23 cellular contexts compared by ENCODE assay signal in genomic region chr4:142030010-142030409, GRCh38.
A peak's percentile ranks its signal among the peaks of the same experiment; 100 is the strongest.
DNase-seq lines count a peak whose midpoint lies in the region; ATAC-seq, FAIRE-seq and TF ChIP-seq lines count a peak whose summit lies in the region.
"Had no signal": no experiment of that assay in that cellular context is flagged by ENCODE, and none has a peak within 500 bp of the region (broad histone marks: within the 10 kb centered on the region; RNA-seq: fewer than 3 reads in every experiment).

No MANE protein-coding gene starts in this region.

- no peak overlapping the region for H3K9ac ChIP-seq in neural progenitor cell

- H3K4me2 ChIP-seq in neural progenitor cell = no peak overlapping the region

- ATAC-seq in heart left ventricle (peak; percentile 86 to 90 (median 86)), left ventricle myocardium superior (peak; percentile 93), HG02798 (IDR thresholded peaks at IDR 0.05; ENCODE audit: poor library complexity, unreplicated experiment) (no peak)
- ATAC-seq: HCT116, HepG2 had no signal

- no peaks in the 10 kb centered on the region for H3K27me3 ChIP-seq in heart left ventricle
- no peaks in the 10 kb centered on the region for H3K27me3 ChIP-seq in neural progenitor cell
- H3K27me3 ChIP-seq: BE2C had no signal

- H3K9me3 ChIP-seq in heart left ventricle (no peaks in the 10 kb centered on the region), neural progenitor cell (ENCODE audit: low read depth) (no peaks in the 10 kb centered on the region)
- H3K9me3 ChIP-seq: BE2C had no signal

- H2AFZ ChIP-seq in neural progenitor cell (replicated peaks) = no peak overlapping the region

- H3F3A ChIP-seq in neural progenitor cell (ENCODE audit: low read depth) = no peaks in the 10 kb centered on the region

- TF ChIP-seq POLR2A in heart left ventricle (IDR thresholded peaks at IDR 0.05) = no peak

- intact Hi-C loops in heart left ventricle (cut with DNase I) (no loop called here), cardiac septum (cut with DNase I) (no loop called here), left ventricle myocardium superior (cut with micrococcal nuclease) (no loop called here)

- DNase-seq in heart left ventricle (peak in 2 of 5 donors; percentile 28 to 29), cardiac septum (ENCODE audit: low spot score) (no peak), left ventricle myocardium superior (no peak), neural progenitor cell (ENCODE audit: low spot score) (peak; percentile 5), HK-2 (ENCODE audit: unreplicated experiment) (no peak)
- DNase-seq in activated CD4-positive, CD25-positive, alpha-beta regulatory T cell treated with anti-CD3 and anti-CD28 coated beads, Interleukin-2, amount 50 U/mL, for 72 hours = no peak
- DNase-seq: ACHN; BE2C; C1 segment of cervical spinal cord; Calu3; CD4-positive, alpha-beta T cell; GDM1; GOT3; H7; HFFc6; KBM-7 had no signal

- H3K36me3 ChIP-seq in heart left ventricle = peaks cover 0 to 6% (median 0%) of the 10 kb centered on the region in 9 donors
- no peaks in the 10 kb centered on the region for H3K36me3 ChIP-seq in neural progenitor cell
- H3K36me3 ChIP-seq: BE2C had no signal

- no peaks in the 10 kb centered on the region for H3K4me1 Mint-ChIP-seq in neural progenitor cell
- H3K4me1 Mint-ChIP-seq: IgD-negative memory B cell had no signal

- peak; percentile 40 for FAIRE-seq in G401.6 (lab: Jason Lieb, UNC)
- FAIRE-seq: GM12892, GM18507, HepG2 had no signal

- H3K27me3 Mint-ChIP-seq in neural progenitor cell (ENCODE audit: insufficient read depth, low read depth) = peaks cover 2% of the 10 kb centered on the region
- H3K27me3 Mint-ChIP-seq: CD4-positive, alpha-beta T cell; IgD-negative memory B cell had no signal

- no peaks in the 10 kb centered on the region for H3K9me3 Mint-ChIP-seq in neural progenitor cell
- H3K9me3 Mint-ChIP-seq: CD4-positive, alpha-beta T cell; HFFc6; IgD-negative memory B cell had no signal

- TF ChIP-seq CTCF in heart left ventricle (IDR thresholded peaks at IDR 0.05) = no peak
- TF ChIP-seq CTCF in neural progenitor cell (IDR thresholded peaks at IDR 0.05) = no peak

- no peaks in the 10 kb centered on the region for H3K36me3 Mint-ChIP-seq in neural progenitor cell
- H3K36me3 Mint-ChIP-seq: IgD-negative memory B cell had no signal

- WGBS in heart left ventricle, 4 donors = 33 to 37% (median 35%) methylated on average over 4 of the region's 4 CpGs

- H3K27ac ChIP-seq in heart left ventricle (peak overlapping the region in 4 of 12 donors; percentile 3 to 64 (median 36)), neural progenitor cell (no peak overlapping the region)

- no peak overlapping the region for H3K4me3 ChIP-seq in heart left ventricle
- H3K4me3 ChIP-seq in neural progenitor cell = no peak overlapping the region

- no peaks in the 10 kb centered on the region for H4K20me1 ChIP-seq in neural progenitor cell (ENCODE audit: low read depth)

- peaks cover 0 to 10% (median 0%) of the 10 kb centered on the region in 12 donors for H3K4me1 ChIP-seq in heart left ventricle
- H3K4me1 ChIP-seq in neural progenitor cell = no peaks in the 10 kb centered on the region

- no peaks in the 10 kb centered on the region for H3K79me2 ChIP-seq in neural progenitor cell (ENCODE audit: low read depth)

- H3K4me3 Mint-ChIP-seq in neural progenitor cell = no peak overlapping the region
- H3K4me3 Mint-ChIP-seq: CD4-positive, alpha-beta T cell; HFFc6; IgD-negative memory B cell had no signal

- no peak overlapping the region for H3K27ac Mint-ChIP-seq in neural progenitor cell
- H3K27ac Mint-ChIP-seq: CD4-positive, alpha-beta T cell; HFFc6; IgD-negative memory B cell had no signal
